Comparison of ENCODE assay signal across 10 cellular contexts in genomic region chr2:234363011-234363487, GRCh38.
DNase-seq lines count a peak whose midpoint lies in the region; ATAC-seq and TF ChIP-seq lines count a peak whose summit lies in the region.
"Had no signal": no experiment of that assay in that cellular context is flagged by ENCODE, and none has a peak within 500 bp of the region (broad histone marks: within the 10 kb centered on the region; RNA-seq: fewer than 3 reads in every experiment).

No MANE protein-coding gene starts in this region.

- no peak overlapping the region for H3K23ac ChIP-seq in H9 (ENCODE audit: insufficient read length, low read depth, low read length)

- no peak overlapping the region for H4K8ac ChIP-seq in H9 (replicated peaks; ENCODE audit: insufficient read length, low read depth, low read length)

- peaks cover 3% of the 10 kb centered on the region; the same call in 1 of the 2 replicates for H3K4me1 ChIP-seq in H9 (ENCODE audit: insufficient read depth, low read length)
- peaks cover 16% of the 10 kb centered on the region for H3K4me1 ChIP-seq in CD8-positive, alpha-beta T cell (ENCODE audit: insufficient read depth, low read length)
- H3K4me1 ChIP-seq in transverse colon: peaks cover 4 to 27% (median 14%) of the 10 kb centered on the region in 4 donors

- H3K36me3 ChIP-seq in CD8-positive, alpha-beta T cell (ENCODE audit: insufficient read depth, low read length): no peaks in the 10 kb centered on the region
- H3K36me3 ChIP-seq in transverse colon: no peaks in the 10 kb centered on the region

- H3K4ac ChIP-seq in H9 (ENCODE audit: low read depth, low read length): no peak overlapping the region

- H3K14ac ChIP-seq in H9 (ENCODE audit: insufficient read depth, low read length): no peak overlapping the region

- H3K79me2 ChIP-seq in H9 (ENCODE audit: insufficient read depth, low read length): no peaks in the 10 kb centered on the region

- H3K9ac ChIP-seq in H9 (ENCODE audit: extremely low read depth, insufficient read length, low read length): no peak overlapping the region

- H3K79me1 ChIP-seq in H9 (ENCODE audit: insufficient read depth, low read depth, low read length, poor library complexity, severe bottlenecking): no peaks in the 10 kb centered on the region

- CTCF ChIA-PET in CD8-positive, alpha-beta T cell (lab: Charles Lee): interaction anchor here (1.3 kb wide), 1 partner anchor 10 kb away, joined by 3 read pairs; no protein-coding TSS in a partner anchor

- no peaks in the 10 kb centered on the region for H3K9me3 ChIP-seq in H9 (ENCODE audit: control insufficient read depth, low read depth, low read length)
- H3K9me3 ChIP-seq in CD8-positive, alpha-beta T cell (ENCODE audit: low read length): no peaks in the 10 kb centered on the region
- no peaks in the 10 kb centered on the region for H3K9me3 ChIP-seq in transverse colon

- TF ChIP-seq EP300 in transverse colon (IDR thresholded peaks at IDR 0.05; ENCODE audit: low read depth): no peak

- no peak overlapping the region for H2AFZ ChIP-seq in H9 (ENCODE audit: low read length)

- H2BK12ac ChIP-seq in H9 (ENCODE audit: insufficient read length, low read depth, low read length): no peak overlapping the region

- TF ChIP-seq CTCF in H9 (conservative IDR thresholded peaks at IDR 0.05) (no peak), transverse colon (IDR thresholded peaks at IDR 0.05) (no peak)
- no peak for TF ChIP-seq CTCF in CD8-positive, alpha-beta T cell (IDR thresholded peaks at IDR 0.05)

- peaks cover 37 to 47% of the 10 kb centered on the region in 2 experiments for H3K4me1 Mint-ChIP-seq in H9
- peaks cover 29% of the 10 kb centered on the region for H3K4me1 Mint-ChIP-seq in CD8-positive, alpha-beta T cell (ENCODE audit: low read depth)

- peaks cover 24% of the 10 kb centered on the region for H3K27me3 Mint-ChIP-seq in H9 (ENCODE audit: low read depth)
- no peaks in the 10 kb centered on the region for H3K27me3 Mint-ChIP-seq in CD8-positive, alpha-beta T cell (ENCODE audit: low read depth)

- intact Hi-C loops in CD8-positive, alpha-beta T cell (cut with DNase I, micrococcal nuclease): no loop called here
- intact Hi-C loops in transverse colon (cut with DNase I; ENCODE audit: low total_unique reads): no loop called here

- H3K27ac Mint-ChIP-seq in H9: peak overlapping the region in 2 of 3 experiments; percentile 63 to 87; a peak in 5 of 7 replicates
- no peak overlapping the region for H3K27ac Mint-ChIP-seq in CD8-positive, alpha-beta T cell
- H3K27ac Mint-ChIP-seq: activated T-helper 2 cell treated with anti-CD3 and anti-CD28 coated beads, Interferon-gamma antibody, Interleukin-2, Interleukin-4, amounts not matched to agents 10 μg/mL and 5 μg/mL and 100 μg/mL, durations not matched to agents 14 hours and 24 hours and 36 hours had no signal

- H3T11ph ChIP-seq in H9 (ENCODE audit: low read length): no peak overlapping the region

- in situ Hi-C loops in transverse colon (cut with MboI; ENCODE audit: low pct_ligation_motif_present in 1 of 4, low pct_unique_long_range_greater_than_20kb in 1 of 4, low sequenced_read_pairs in 3 of 4): no loop called here

- H4K5ac ChIP-seq in H9 (ENCODE audit: insufficient read length, low read depth, low read length): no peak overlapping the region

- H3K36me3 Mint-ChIP-seq in H9 (ENCODE audit: insufficient read depth in 1 of 3, low read depth in 3 of 3): peaks cover 0 to 7% (median 0%) of the 10 kb centered on the region in 3 experiments; a peak in 3 of 7 replicates
- H3K36me3 Mint-ChIP-seq in CD8-positive, alpha-beta T cell: no peaks in the 10 kb centered on the region

- TF ChIP-seq POLR2A in transverse colon (IDR thresholded peaks at IDR 0.05): no peak

- ATAC-seq in GM18907 (IDR thresholded peaks at IDR 0.05; ENCODE audit: unreplicated experiment): no peak
- no peak for ATAC-seq in CD8-positive, alpha-beta T cell

- H3K9me3 Mint-ChIP-seq in H9: peaks cover 4% of the 10 kb centered on the region in 2 experiments; a peak in 4 of 5 replicates
- peaks cover 12% of the 10 kb centered on the region for H3K9me3 Mint-ChIP-seq in CD8-positive, alpha-beta T cell

- POLR2A ChIA-PET in CD8-positive, alpha-beta T cell (lab: Charles Lee): interaction anchor here (0.6 kb wide), 1 partner anchor 81 kb away, joined by 3 read pairs; no protein-coding TSS in a partner anchor

- H3K27me3 ChIP-seq in H9 (ENCODE audit: insufficient read depth, low read length) (no peaks in the 10 kb centered on the region), transverse colon (no peaks in the 10 kb centered on the region)
- H3K27me3 ChIP-seq in CD8-positive, alpha-beta T cell (ENCODE audit: insufficient read depth, low read length): no peaks in the 10 kb centered on the region

- no peak overlapping the region for H3K4me3 ChIP-seq in CD8-positive, alpha-beta T cell (ENCODE audit: low read depth, low read length)
- no peak overlapping the region for H3K4me3 ChIP-seq in transverse colon

- peak; percentile 98 for DNase-seq in A172 (ENCODE audit: low spot score)
- peak; percentile 91 for DNase-seq in H9
- peak; percentile 88 for DNase-seq in RPMI7951 (ENCODE audit: low read depth)
- DNase-seq in islet precursor cell: peak; percentile 97
- DNase-seq in activated CD4-positive, alpha-beta T cell treated with anti-CD3 and anti-CD28 coated beads for 4 hours: no peak
- DNase-seq in CD8-positive, alpha-beta T cell: no peak
- no peak for DNase-seq in transverse colon
- DNase-seq: stimulated activated CD4-positive, alpha-beta T cell treated with anti-CD3 and anti-CD28 coated beads, Interleukin-4, amount 100 ng/mL, for 1 hour had no signal

- H3K56ac ChIP-seq in H9 (ENCODE audit: insufficient read length, low read depth, low read length): no peak overlapping the region

- H2AK5ac ChIP-seq in H9 (ENCODE audit: insufficient read length, low read length): no peak overlapping the region

- peak overlapping the region; percentile 24 for H3K18ac ChIP-seq in H9 (ENCODE audit: insufficient read length, low read depth, low read length)

- no peak overlapping the region for H4K91ac ChIP-seq in H9 (ENCODE audit: insufficient read length, low read depth, low read length)

- no peaks in the 10 kb centered on the region for H3K23me2 ChIP-seq in H9 (ENCODE audit: insufficient read length, low read depth, low read length, poor library complexity, severe bottlenecking)

- H3K27ac ChIP-seq in H9 (ENCODE audit: insufficient read length, low read depth, low read length) (no peak overlapping the region), transverse colon (peak overlapping the region in 2 of 4 donors; percentile 24 to 30)
- H3K27ac ChIP-seq in CD8-positive, alpha-beta T cell (ENCODE audit: low read depth, low read length): no peak overlapping the region

- peak overlapping the region; percentile 11 to 14; a peak in 1 of 5 replicates for H3K4me3 Mint-ChIP-seq in H9
- no peak overlapping the region for H3K4me3 Mint-ChIP-seq in CD8-positive, alpha-beta T cell

- H2BK15ac ChIP-seq in H9 (ENCODE audit: low read depth, low read length): no peak overlapping the region

- no peak overlapping the region for H2BK120ac ChIP-seq in H9 (ENCODE audit: low read depth, low read length, poor library complexity, severe bottlenecking)

- no CpG with 5 or more reads among the region's 4 CpGs for WGBS in H9 (ENCODE audit: extremely low coverage, insufficient read length, low lambda C conversion rate)
- 24 to 33% methylated on average over 3 to 4 of the region's 4 CpGs for WGBS in transverse colon (ENCODE audit: low coverage in 1 of 2), 2 donors

- H4K20me1 ChIP-seq in H9 (ENCODE audit: control insufficient read depth, insufficient read depth, insufficient read length): no peaks in the 10 kb centered on the region

- peak overlapping the region; percentile 44 for H3K4me2 ChIP-seq in H9 (ENCODE audit: insufficient read depth, insufficient read length, low read length)

- H2BK5ac ChIP-seq in H9 (ENCODE audit: insufficient read length, low read length): no peak overlapping the region

- no peak overlapping the region for H2BK20ac ChIP-seq in H9 (ENCODE audit: low read depth, low read length, poor library complexity, severe bottlenecking)

Comparison
In these comparisons a context has a peak if more than half of its experiments do, and no peak if none do; other contexts are left out.
1. DNase-seq: peak in A172 (single experiment), H9 (single experiment), RPMI7951 (single experiment) and islet precursor cell (single experiment); none in activated CD4-positive, alpha-beta T cell treated with anti-CD3 and anti-CD28 coated beads for 4 hours (0 of 2), CD8-positive, alpha-beta T cell (0 of 7) and transverse colon (single experiment).